In the genomic region with DNA sequence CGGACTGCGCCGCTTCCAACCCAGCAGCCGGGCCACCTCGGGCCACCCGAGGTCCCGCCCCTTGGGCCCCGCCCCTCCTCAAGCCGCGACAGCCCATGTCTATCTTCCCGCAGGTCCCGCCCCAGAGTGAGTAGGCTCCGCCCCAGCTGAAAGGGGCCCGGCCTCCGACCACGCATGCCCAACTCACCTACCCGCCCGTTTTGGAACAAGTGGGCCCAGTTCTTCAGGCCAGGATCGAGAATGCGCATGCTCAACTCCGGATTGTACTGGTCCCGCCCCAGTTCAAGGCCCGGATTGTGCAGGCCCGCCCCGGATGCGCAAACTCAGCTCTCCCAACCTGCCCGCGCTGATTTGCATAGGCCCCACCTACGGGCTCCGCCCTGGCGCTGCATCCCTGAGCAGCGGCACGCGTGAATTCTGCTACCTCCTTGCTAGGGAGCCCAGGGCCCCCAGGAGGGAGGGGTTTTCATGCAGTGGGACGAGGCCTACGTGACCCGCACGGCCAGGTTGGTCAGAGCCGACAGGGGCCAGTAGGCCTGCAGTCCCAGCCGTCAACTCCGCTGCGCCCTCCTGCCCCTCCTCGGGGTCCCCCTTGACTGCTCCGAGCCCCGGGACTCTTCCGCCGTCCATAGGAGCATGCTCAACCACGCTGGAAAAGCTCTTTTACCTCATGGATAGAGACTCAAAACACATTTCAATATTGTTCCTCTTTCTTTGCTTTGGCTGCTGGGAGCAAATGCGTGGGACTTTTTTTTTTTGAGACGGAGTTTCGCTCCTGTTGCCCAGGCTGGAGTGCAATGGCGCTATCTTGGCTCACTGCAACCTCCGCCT, we compare ENCODE assay signal across 1 cellular context.
TF ChIP-seq lines count a peak whose summit lies in the region.

TSS of gene PFKFB4 (minus strand) at position 8 of the 831 bp plus-strand sequence. CDS start 26 bp downstream, outside the sequence.

TF ChIP-seq in HepG2, 621 proteins besides CTCF, POLR2A, EP300 and RAD21 (continued from another document and continues in another):
- TF ChIP-seq, protein P1, sequence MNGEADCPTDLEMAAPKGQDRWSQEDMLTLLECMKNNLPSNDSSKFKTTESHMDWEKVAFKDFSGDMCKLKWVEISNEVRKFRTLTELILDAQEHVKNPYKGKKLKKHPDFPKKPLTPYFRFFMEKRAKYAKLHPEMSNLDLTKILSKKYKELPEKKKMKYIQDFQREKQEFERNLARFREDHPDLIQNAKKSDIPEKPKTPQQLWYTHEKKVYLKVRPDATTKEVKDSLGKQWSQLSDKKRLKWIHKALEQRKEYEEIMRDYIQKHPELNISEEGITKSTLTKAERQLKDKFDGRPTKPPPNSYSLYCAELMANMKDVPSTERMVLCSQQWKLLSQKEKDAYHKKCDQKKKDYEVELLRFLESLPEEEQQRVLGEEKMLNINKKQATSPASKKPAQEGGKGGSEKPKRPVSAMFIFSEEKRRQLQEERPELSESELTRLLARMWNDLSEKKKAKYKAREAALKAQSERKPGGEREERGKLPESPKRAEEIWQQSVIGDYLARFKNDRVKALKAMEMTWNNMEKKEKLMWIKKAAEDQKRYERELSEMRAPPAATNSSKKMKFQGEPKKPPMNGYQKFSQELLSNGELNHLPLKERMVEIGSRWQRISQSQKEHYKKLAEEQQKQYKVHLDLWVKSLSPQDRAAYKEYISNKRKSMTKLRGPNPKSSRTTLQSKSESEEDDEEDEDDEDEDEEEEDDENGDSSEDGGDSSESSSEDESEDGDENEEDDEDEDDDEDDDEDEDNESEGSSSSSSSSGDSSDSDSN (CRISPR knock-in tag; IDR thresholded peaks at IDR 0.05) = peak; percentile 69
- TF ChIP-seq ARNT (IDR thresholded peaks at IDR 0.05) = no peak
- TF ChIP-seq ZNF44 (CRISPR knock-in tag; IDR thresholded peaks at IDR 0.05) = 0 out of 2 replicates have a peak, but pooled peaks have one; percentile 20
- TF ChIP-seq PITX1 (CRISPR knock-in tag; IDR thresholded peaks at IDR 0.05) = no peak; the same call in 1 of the 2 replicates
- TF ChIP-seq ZNF451 (CRISPR knock-in tag; IDR thresholded peaks at IDR 0.05) = peak; percentile 49; the same call in 1 of the 2 replicates
- peak; percentile 79 for TF ChIP-seq ZBTB25 (CRISPR knock-in tag; IDR thresholded peaks at IDR 0.05)
- peak; percentile 76 for TF ChIP-seq FOXA3 (CRISPR knock-in tag; IDR thresholded peaks at IDR 0.05)
- peak; percentile 81 for TF ChIP-seq ZMYM2 (CRISPR knock-in tag; IDR thresholded peaks at IDR 0.05)
- no peak for TF ChIP-seq ZSCAN22 (CRISPR knock-in tag; IDR thresholded peaks at IDR 0.05)
- TF ChIP-seq ZBTB2 (CRISPR knock-in tag; IDR thresholded peaks at IDR 0.05; ENCODE audit: low read depth) = no peak
- no peak for TF ChIP-seq ZNF468 (CRISPR knock-in tag; IDR thresholded peaks at IDR 0.05)
- no peak for TF ChIP-seq ZNF891 (CRISPR knock-in tag; IDR thresholded peaks at IDR 0.05)
- TF ChIP-seq RBM22 (optimal IDR thresholded peaks at IDR 0.05; ENCODE audit: low read length) = no peak
- peak; percentile 89 for TF ChIP-seq ZSCAN9 (CRISPR knock-in tag; IDR thresholded peaks at IDR 0.05; ENCODE audit: borderline replicate concordance)
- peak; percentile 82 for TF ChIP-seq HDAC1 (CRISPR knock-in tag; IDR thresholded peaks at IDR 0.05)
- TF ChIP-seq ZNF615 (CRISPR knock-in tag; IDR thresholded peaks at IDR 0.05; ENCODE audit: borderline replicate concordance) = no peak
- TF ChIP-seq SRSF9 (IDR thresholded peaks at IDR 0.05; ENCODE audit: borderline replicate concordance, insufficient read depth, low read depth, low read length, poor library complexity, severe bottlenecking) = no peak
- TF ChIP-seq ZNF616 (CRISPR knock-in tag; IDR thresholded peaks at IDR 0.05; ENCODE audit: low read depth) = 0 out of 2 replicates have a peak, but pooled peaks have one; percentile 36
- peak; percentile 92 for TF ChIP-seq POLR2AphosphoS5 (IDR thresholded peaks at IDR 0.05; ENCODE audit: low read depth, low read length)
- no peak for TF ChIP-seq KLF13 (CRISPR knock-in tag; IDR thresholded peaks at IDR 0.05)
- no peak for TF ChIP-seq TCF7 (IDR thresholded peaks at IDR 0.05; ENCODE audit: low read depth)
- TF ChIP-seq IKZF4 (CRISPR knock-in tag; IDR thresholded peaks at IDR 0.05; ENCODE audit: borderline replicate concordance, low read depth, not compliant biosample characterization) = no peak
- TF ChIP-seq HDAC6 (IDR thresholded peaks at IDR 0.05; ENCODE audit: low read depth, low read length) = no peak
- no peak for TF ChIP-seq NFKB2 (CRISPR knock-in tag; IDR thresholded peaks at IDR 0.05; ENCODE audit: borderline replicate concordance)
- peak; percentile 84; the same call in 1 of the 2 replicates for TF ChIP-seq PRDM10 (CRISPR knock-in tag; IDR thresholded peaks at IDR 0.05; ENCODE audit: low read depth)
- TF ChIP-seq, protein P2, sequence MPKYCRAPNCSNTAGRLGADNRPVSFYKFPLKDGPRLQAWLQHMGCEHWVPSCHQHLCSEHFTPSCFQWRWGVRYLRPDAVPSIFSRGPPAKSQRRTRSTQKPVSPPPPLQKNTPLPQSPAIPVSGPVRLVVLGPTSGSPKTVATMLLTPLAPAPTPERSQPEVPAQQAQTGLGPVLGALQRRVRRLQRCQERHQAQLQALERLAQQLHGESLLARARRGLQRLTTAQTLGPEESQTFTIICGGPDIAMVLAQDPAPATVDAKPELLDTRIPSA (CRISPR knock-in tag; IDR thresholded peaks at IDR 0.05; ENCODE audit: borderline replicate concordance) = 0 out of 2 replicates have a peak, but pooled peaks have one; percentile 65
- TF ChIP-seq SSRP1 (CRISPR knock-in tag; IDR thresholded peaks at IDR 0.05) = no peak
- TF ChIP-seq ZNF564 (CRISPR knock-in tag; IDR thresholded peaks at IDR 0.05) = peak; percentile 64; the same call in 1 of the 2 replicates
- TF ChIP-seq, protein P3, sequence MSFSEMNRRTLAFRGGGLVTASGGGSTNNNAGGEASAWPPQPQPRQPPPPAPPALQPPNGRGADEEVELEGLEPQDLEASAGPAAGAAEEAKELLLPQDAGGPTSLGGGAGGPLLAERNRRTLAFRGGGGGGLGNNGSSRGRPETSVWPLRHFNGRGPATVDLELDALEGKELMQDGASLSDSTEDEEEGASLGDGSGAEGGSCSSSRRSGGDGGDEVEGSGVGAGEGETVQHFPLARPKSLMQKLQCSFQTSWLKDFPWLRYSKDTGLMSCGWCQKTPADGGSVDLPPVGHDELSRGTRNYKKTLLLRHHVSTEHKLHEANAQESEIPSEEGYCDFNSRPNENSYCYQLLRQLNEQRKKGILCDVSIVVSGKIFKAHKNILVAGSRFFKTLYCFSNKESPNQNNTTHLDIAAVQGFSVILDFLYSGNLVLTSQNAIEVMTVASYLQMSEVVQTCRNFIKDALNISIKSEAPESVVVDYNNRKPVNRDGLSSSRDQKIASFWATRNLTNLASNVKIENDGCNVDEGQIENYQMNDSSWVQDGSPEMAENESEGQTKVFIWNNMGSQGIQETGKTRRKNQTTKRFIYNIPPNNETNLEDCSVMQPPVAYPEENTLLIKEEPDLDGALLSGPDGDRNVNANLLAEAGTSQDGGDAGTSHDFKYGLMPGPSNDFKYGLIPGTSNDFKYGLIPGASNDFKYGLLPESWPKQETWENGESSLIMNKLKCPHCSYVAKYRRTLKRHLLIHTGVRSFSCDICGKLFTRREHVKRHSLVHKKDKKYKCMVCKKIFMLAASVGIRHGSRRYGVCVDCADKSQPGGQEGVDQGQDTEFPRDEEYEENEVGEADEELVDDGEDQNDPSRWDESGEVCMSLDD (CRISPR knock-in tag; IDR thresholded peaks at IDR 0.05; ENCODE audit: borderline replicate concordance) = peak; percentile 75; the same call in 1 of the 2 replicates
- TF ChIP-seq ZSCAN25 (CRISPR knock-in tag; IDR thresholded peaks at IDR 0.05) = no peak
- no peak for TF ChIP-seq TBL1XR1 (IDR thresholded peaks at IDR 0.05; ENCODE audit: borderline replicate concordance, low read length, partially characterized antibody)
- TF ChIP-seq ZNF207 (IDR thresholded peaks at IDR 0.05; ENCODE audit: borderline replicate concordance) = no peak
- TF ChIP-seq ARHGAP35 (CRISPR knock-in tag; IDR thresholded peaks at IDR 0.05; ENCODE audit: borderline replicate concordance) = no peak
- no peak for TF ChIP-seq NR1H2 (CRISPR knock-in tag; IDR thresholded peaks at IDR 0.05; ENCODE audit: borderline replicate concordance, low read depth)
- TF ChIP-seq, protein P4, sequence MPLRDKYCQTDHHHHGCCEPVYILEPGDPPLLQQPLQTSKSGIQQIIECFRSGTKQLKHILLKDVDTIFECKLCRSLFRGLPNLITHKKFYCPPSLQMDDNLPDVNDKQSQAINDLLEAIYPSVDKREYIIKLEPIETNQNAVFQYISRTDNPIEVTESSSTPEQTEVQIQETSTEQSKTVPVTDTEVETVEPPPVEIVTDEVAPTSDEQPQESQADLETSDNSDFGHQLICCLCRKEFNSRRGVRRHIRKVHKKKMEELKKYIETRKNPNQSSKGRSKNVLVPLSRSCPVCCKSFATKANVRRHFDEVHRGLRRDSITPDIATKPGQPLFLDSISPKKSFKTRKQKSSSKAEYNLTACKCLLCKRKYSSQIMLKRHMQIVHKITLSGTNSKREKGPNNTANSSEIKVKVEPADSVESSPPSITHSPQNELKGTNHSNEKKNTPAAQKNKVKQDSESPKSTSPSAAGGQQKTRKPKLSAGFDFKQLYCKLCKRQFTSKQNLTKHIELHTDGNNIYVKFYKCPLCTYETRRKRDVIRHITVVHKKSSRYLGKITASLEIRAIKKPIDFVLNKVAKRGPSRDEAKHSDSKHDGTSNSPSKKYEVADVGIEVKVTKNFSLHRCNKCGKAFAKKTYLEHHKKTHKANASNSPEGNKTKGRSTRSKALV (CRISPR knock-in tag; IDR thresholded peaks at IDR 0.05) = peak; percentile 71; the same call in 1 of the 2 replicates
- TF ChIP-seq ZNF674 (CRISPR knock-in tag; IDR thresholded peaks at IDR 0.05; ENCODE audit: low read depth) = no peak
- TF ChIP-seq MZF1 (CRISPR knock-in tag; IDR thresholded peaks at IDR 0.05; ENCODE audit: borderline replicate concordance) = no peak
- TF ChIP-seq ZNF878 (CRISPR knock-in tag; IDR thresholded peaks at IDR 0.05) = no peak
- no peak for TF ChIP-seq ZNF383 (CRISPR knock-in tag; IDR thresholded peaks at IDR 0.05; ENCODE audit: borderline replicate concordance)
- TF ChIP-seq, protein P5, sequence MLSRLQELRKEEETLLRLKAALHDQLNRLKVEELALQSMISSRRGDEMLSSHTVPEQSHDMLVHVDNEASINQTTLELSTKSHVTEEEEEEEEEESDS (CRISPR knock-in tag; IDR thresholded peaks at IDR 0.05; ENCODE audit: borderline replicate concordance) = no peak
- TF ChIP-seq AHR (CRISPR knock-in tag; IDR thresholded peaks at IDR 0.05) = no peak
- TF ChIP-seq, protein P6, sequence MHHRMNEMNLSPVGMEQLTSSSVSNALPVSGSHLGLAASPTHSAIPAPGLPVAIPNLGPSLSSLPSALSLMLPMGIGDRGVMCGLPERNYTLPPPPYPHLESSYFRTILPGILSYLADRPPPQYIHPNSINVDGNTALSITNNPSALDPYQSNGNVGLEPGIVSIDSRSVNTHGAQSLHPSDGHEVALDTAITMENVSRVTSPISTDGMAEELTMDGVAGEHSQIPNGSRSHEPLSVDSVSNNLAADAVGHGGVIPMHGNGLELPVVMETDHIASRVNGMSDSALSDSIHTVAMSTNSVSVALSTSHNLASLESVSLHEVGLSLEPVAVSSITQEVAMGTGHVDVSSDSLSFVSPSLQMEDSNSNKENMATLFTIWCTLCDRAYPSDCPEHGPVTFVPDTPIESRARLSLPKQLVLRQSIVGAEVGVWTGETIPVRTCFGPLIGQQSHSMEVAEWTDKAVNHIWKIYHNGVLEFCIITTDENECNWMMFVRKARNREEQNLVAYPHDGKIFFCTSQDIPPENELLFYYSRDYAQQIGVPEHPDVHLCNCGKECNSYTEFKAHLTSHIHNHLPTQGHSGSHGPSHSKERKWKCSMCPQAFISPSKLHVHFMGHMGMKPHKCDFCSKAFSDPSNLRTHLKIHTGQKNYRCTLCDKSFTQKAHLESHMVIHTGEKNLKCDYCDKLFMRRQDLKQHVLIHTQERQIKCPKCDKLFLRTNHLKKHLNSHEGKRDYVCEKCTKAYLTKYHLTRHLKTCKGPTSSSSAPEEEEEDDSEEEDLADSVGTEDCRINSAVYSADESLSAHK (CRISPR knock-in tag; IDR thresholded peaks at IDR 0.05; ENCODE audit: borderline replicate concordance) = no peak
- TF ChIP-seq ZFP62 (CRISPR knock-in tag; IDR thresholded peaks at IDR 0.05) = no peak
